12 cellular contexts compared by ENCODE assay signal in genomic region chr20:38136421-38137245, GRCh38.
"Had no signal": no experiment of that assay in that cellular context is flagged by ENCODE, and none has a peak within 500 bp of the region (broad histone marks: within the 10 kb centered on the region; RNA-seq: fewer than 3 reads in every experiment).

No MANE protein-coding gene starts in this region.

- H3K4me3 ChIP-seq: uterus had no signal

- DNase-seq: activated effector memory CD4-positive, alpha-beta T cell treated with anti-CD3 and anti-CD28 coated beads, Interleukin-2, amount 50 U/mL, for 16 hours; amygdala; cerebellar nuclear complex; endodermal cell; glutamatergic neuron; stimulated activated CD4-positive, alpha-beta T cell treated with anti-CD3 and anti-CD28 coated beads, Interleukin-2, amount 100 ng/mL, for 24 hours; stimulated activated naive CD4-positive, alpha-beta T cell treated with Interleukin-2 at 50 U/mL for 16 hours; uterus had no signal

- H3K9me3 ChIP-seq: neutrophil, uterus had no signal

- H3K36me3 ChIP-seq: neutrophil, uterus had no signal

- H3K27me3 ChIP-seq: neutrophil, uterus had no signal

- ATAC-seq: activated naive CD4-positive, alpha-beta T cell treated with anti-CD3 and anti-CD28 coated beads, Interleukin-2, amount 50 U/mL, for 72 hours; esophagus mucosa; left lobe of liver had no signal

- H3K27ac ChIP-seq: neutrophil had no signal
